In genomic region chr12:120181991-120182631, GRCh38 we compare ENCODE assay signal across 12 cellular contexts. TPM values are rescaled to one million over a fixed set of nuclear protein-coding genes. Genes with fewer than 3 reads are reported as not detected.
DNase-seq lines count a peak whose midpoint lies in the region; ATAC-seq and TF ChIP-seq lines count a peak whose summit lies in the region.
"Had no signal": no experiment of that assay in that cellular context is flagged by ENCODE, and none has a peak within 500 bp of the region (broad histone marks: within the 10 kb centered on the region; RNA-seq: fewer than 3 reads in every experiment).

No MANE protein-coding gene starts in this region.

- H3K36me3 Mint-ChIP-seq in HFFc6 (ENCODE audit: low read depth) = peaks cover 57% of the 10 kb centered on the region

- H3K4me1 Mint-ChIP-seq in HFFc6 (ENCODE audit: low read depth) = peaks cover 31% of the 10 kb centered on the region

- no peak for TF ChIP-seq EP300 in tibial nerve (IDR thresholded peaks at IDR 0.05)

- H3K27me3 ChIP-seq in A673 (replicated peaks; ENCODE audit: insufficient read depth, low read depth, low read length, poor library complexity) (no peaks in the 10 kb centered on the region), adrenal gland (no peaks in the 10 kb centered on the region), left ventricle myocardium inferior (ENCODE audit: low read depth) (no peaks in the 10 kb centered on the region), tibial nerve (no peaks in the 10 kb centered on the region)
- H3K27me3 ChIP-seq: BLaER1 had no signal

- H3K4me1 ChIP-seq in A673 (ENCODE audit: insufficient read depth, low read length, poor library complexity, severe bottlenecking) (peaks cover 8% of the 10 kb centered on the region), adrenal gland (replicated peaks in 1 of 2) (peaks cover 9 to 13% of the 10 kb centered on the region in 2 donors), left ventricle myocardium inferior (peaks cover 26% of the 10 kb centered on the region), tibial nerve (no peaks in the 10 kb centered on the region)
- H3K4me1 ChIP-seq: BLaER1 had no signal

- WGBS in adrenal gland, 4 donors = 33 to 45% (median 39%) methylated on average over 7 to 8 of the region's 8 CpGs
- 80 to 83% methylated on average over 7 to 8 of the region's 8 CpGs for WGBS in tibial nerve, 2 donors

- peaks cover 73% of the 10 kb centered on the region for H3K36me3 ChIP-seq in A673 (ENCODE audit: insufficient read depth, low read length, poor library complexity, severe bottlenecking)
- peaks cover 0 to 79% of the 10 kb centered on the region in 2 donors for H3K36me3 ChIP-seq in adrenal gland (replicated peaks in 1 of 2)
- H3K36me3 ChIP-seq in left ventricle myocardium inferior = peaks cover 93% of the 10 kb centered on the region
- peaks cover under 1 to 93% (median 42%) of the 10 kb centered on the region in 3 donors for H3K36me3 ChIP-seq in tibial nerve

- no peaks in the 10 kb centered on the region; the same call in 1 of the 2 replicates for H3K27me3 Mint-ChIP-seq in HFFc6 (ENCODE audit: insufficient read depth)
- H3K27me3 Mint-ChIP-seq: activated CD4-positive, alpha-beta memory T cell treated with anti-CD3 and anti-CD28 coated beads for 36 hours had no signal

- H3K4me3 ChIP-seq in A673 (ENCODE audit: low read depth, low read length, poor library complexity, severe bottlenecking) (no peak overlapping the region), adrenal gland (no peak overlapping the region), left ventricle myocardium inferior (no peak overlapping the region), tibial nerve (no peak overlapping the region)
- H3K4me3 ChIP-seq: BLaER1 had no signal

- H3K27ac Mint-ChIP-seq in HFFc6 = peak overlapping the region; percentile 70
- H3K27ac Mint-ChIP-seq: activated CD4-positive, alpha-beta memory T cell treated with anti-CD3 and anti-CD28 coated beads for 36 hours had no signal

- no peaks in the 10 kb centered on the region for H3K9me3 ChIP-seq in A673 (ENCODE audit: low read depth, low read length, poor library complexity, severe bottlenecking)
- no peaks in the 10 kb centered on the region for H3K9me3 ChIP-seq in adrenal gland (replicated peaks in 1 of 3)
- no peaks in the 10 kb centered on the region for H3K9me3 ChIP-seq in left ventricle myocardium inferior (replicated peaks)
- H3K9me3 ChIP-seq in tibial nerve = no peaks in the 10 kb centered on the region
- H3K9me3 ChIP-seq: BLaER1 had no signal

- no peak for ATAC-seq in GM19324 (IDR thresholded peaks at IDR 0.05; ENCODE audit: low FRiP score, unreplicated experiment)

- no peak for DNase-seq in A673 (ENCODE audit: low spot score)
- peak; percentile 40 for DNase-seq in HFFc6
- peak; percentile 36 to 84 (median 77) for DNase-seq in adrenal gland
- peak; percentile 75 for DNase-seq in iris pigment epithelial cell (ENCODE audit: low read depth)
- DNase-seq in left ventricle myocardium inferior = no peak
- no peak for DNase-seq in tibial nerve (ENCODE audit: low spot score in 2 of 2)
- DNase-seq in H4 (ENCODE audit: low spot score) = no peak
- DNase-seq: activated CD4-positive, alpha-beta memory T cell treated with anti-CD3 and anti-CD28 coated beads for 36 hours; NCI-H510A treated with DMSO at 0.1 percent for 48 hours; stimulated activated CD4-positive, alpha-beta T cell treated with anti-CD3 and anti-CD28 coated beads, Interleukin-2, amount 100 ng/mL, for 24 hours had no signal

- no peak overlapping the region; the same call in 1 of the 2 replicates for H3K4me3 Mint-ChIP-seq in HFFc6
- H3K4me3 Mint-ChIP-seq: activated CD4-positive, alpha-beta memory T cell treated with anti-CD3 and anti-CD28 coated beads for 36 hours had no signal

- POLR2A ChIA-PET in A673 (lab: Charles Lee; ENCODE audit: low non-redundant PET) = no interaction called here

- TF ChIP-seq POLR2A in adrenal gland (IDR thresholded peaks at IDR 0.05) (no peak), tibial nerve (IDR thresholded peaks at IDR 0.05) (no peak)

- CTCF ChIA-PET in A673 (lab: Charles Lee) = no interaction called here

- H3K27ac ChIP-seq in A673 (ENCODE audit: low read depth, low read length, poor library complexity, severe bottlenecking) (no peak overlapping the region), adrenal gland (peak overlapping the region in 4 of 5 donors; percentile 56 to 75 (median 66)), left ventricle myocardium inferior (replicated peaks) (no peak overlapping the region), tibial nerve (no peak overlapping the region)
- H3K27ac ChIP-seq: BLaER1 had no signal

- BruUV-seq in A673 (replicated peaks; lab: Mats Ljungman, UMichigan) = TSS peak; percentile 6

- intact Hi-C loops in A673 (cut with micrococcal nuclease; ENCODE audit: unreplicated experiment) (no loop called here), adrenal gland (cut with DNase I) (no loop called here), left ventricle myocardium inferior (cut with micrococcal nuclease) (no loop called here)

- H3K9me3 Mint-ChIP-seq in HFFc6 = no peaks in the 10 kb centered on the region
- H3K9me3 Mint-ChIP-seq: activated CD4-positive, alpha-beta memory T cell treated with anti-CD3 and anti-CD28 coated beads for 36 hours had no signal

- TF ChIP-seq CTCF in A673 (conservative IDR thresholded peaks at IDR 0.05; ENCODE audit: low read depth, low read length) (no peak), HFFc6 (IDR thresholded peaks at IDR 0.05) (peak; percentile 25; the same call in 1 of the 2 replicates), adrenal gland (IDR thresholded peaks at IDR 0.05) (peak in 5 of 6 experiments; percentile 14 to 45 (median 31)), left ventricle myocardium inferior (IDR thresholded peaks at IDR 0.05; ENCODE audit: borderline replicate concordance) (no peak), tibial nerve (IDR thresholded peaks at IDR 0.05) (no peak)

RNA-seq across cellular contexts. Expression of gene GCN1, which starts 12.4 kb away (rescaled TPM):
- total RNA-seq in A673 (2021) (129 and 131 TPM in 2 replicates), adrenal gland (10 to 100 TPM; 42.4 to 98.5 (median 56.2) TPM), left ventricle myocardium inferior (36.0 TPM), tibial nerve (100 to 1,000 TPM in 2 of 4 donors, 10 to 100 TPM in 2; 44.6 to 138 (median 106) TPM)
- 100 to 1,000 TPM in 1 of 6 experiments, 10 to 100 TPM in 5; 76.5 to 102 (median 83.1) TPM for total RNA-seq in HFFc6 (2021; fragmentation: NEBNext Ultra II Directional; extraction: Animal tissue kit (Norgen Biotek cat#: 25700))
- 10 to 100 TPM; 22.0 to 31.3 (median 25.3) TPM for polyA plus RNA-seq in adrenal gland
- 33.7 and 59.7 TPM in 2 replicates for total RNA-seq in H4 (2014; rRNA removed; shearing (Covaris generic))

RNA-seq across cellular contexts. Expression of gene RPLP0, which starts 18.8 kb away (rescaled TPM):
- 1,951 and 2,047 TPM in 2 replicates for total RNA-seq in A673 (2021)
- 1,000 to 10,000 TPM; 2,131 to 2,494 (median 2,241) TPM for total RNA-seq in HFFc6 (2021; fragmentation: NEBNext Ultra II Directional; extraction: Animal tissue kit (Norgen Biotek cat#: 25700))
- total RNA-seq in adrenal gland = 1,000 to 10,000 TPM; 1,495 to 3,084 (median 1,728) TPM
- 1,000 to 10,000 TPM; 1,257 to 2,060 (median 2,032) TPM for polyA plus RNA-seq in adrenal gland
- 712 TPM for total RNA-seq in left ventricle myocardium inferior
- total RNA-seq in tibial nerve = 1,000 to 10,000 TPM; 1,234 to 2,921 (median 1,418) TPM
- total RNA-seq in H4 (2014; rRNA removed; shearing (Covaris generic)) = 6,442 and 6,835 TPM in 2 replicates

Comparison
In these comparisons a context has a peak if more than half of its experiments do, and no peak if none do; other contexts are left out.
1. DNase-seq: peak in HFFc6 (single experiment), adrenal gland (7 of 7) and iris pigment epithelial cell (single experiment); none in A673 (single experiment), left ventricle myocardium inferior (single experiment), tibial nerve (0 of 2) and H4 (single experiment).
2. H3K27ac ChIP-seq: peak in adrenal gland (4 of 5); none in A673 (single experiment), left ventricle myocardium inferior (single experiment) and tibial nerve (0 of 4).
3. CTCF ChIP-seq: peak in HFFc6 (single experiment) and adrenal gland (5 of 6); none in A673 (single experiment), left ventricle myocardium inferior (single experiment) and tibial nerve (0 of 5).